Comparison of ENCODE assay signal across 17 cellular contexts in genomic region chr13:20387441-20387971, GRCh38.
DNase-seq lines count a peak whose midpoint lies in the region; ATAC-seq, FAIRE-seq and TF ChIP-seq lines count a peak whose summit lies in the region.
"Had no signal": no experiment of that assay in that cellular context is flagged by ENCODE, and none has a peak within 500 bp of the region (broad histone marks: within the 10 kb centered on the region; RNA-seq: fewer than 3 reads in every experiment).

No MANE protein-coding gene starts in this region.

- H3K4me1 ChIP-seq in adrenal gland (replicated peaks in 1 of 2) = no peaks in the 10 kb centered on the region
- H3K4me1 ChIP-seq: gastroesophageal sphincter, spleen had no signal

- no peaks in the 10 kb centered on the region for H3K9me3 Mint-ChIP-seq in T-helper 1 cell treated with Interleukin-12 subunit alpha and Interleukin-12 subunit beta and Interleukin-4 antibody, amounts not matched to agents 30 μg/mL and 1 μg/mL, for 36 hours
- no peaks in the 10 kb centered on the region for H3K9me3 Mint-ChIP-seq in osteocyte (ENCODE audit: unreplicated experiment)
- H3K9me3 Mint-ChIP-seq: naive thymus-derived CD8-positive, alpha-beta T cell had no signal

- FAIRE-seq in bronchial epithelial cell (lab: Jason Lieb, UNC) = peak; percentile 36

- no peak for ATAC-seq in HG03135 (IDR thresholded peaks at IDR 0.05; ENCODE audit: unreplicated experiment)
- ATAC-seq in HG02840 (IDR thresholded peaks at IDR 0.05; ENCODE audit: low FRiP score, unreplicated experiment) = no peak
- ATAC-seq: gastroesophageal sphincter; naive thymus-derived CD8-positive, alpha-beta T cell had no signal

- H3K4me3 Mint-ChIP-seq in T-helper 1 cell treated with Interleukin-12 subunit alpha and Interleukin-12 subunit beta and Interleukin-4 antibody, amounts not matched to agents 30 μg/mL and 1 μg/mL, for 36 hours = peak overlapping the region; percentile 10
- no peak overlapping the region for H3K4me3 Mint-ChIP-seq in osteocyte (ENCODE audit: unreplicated experiment)
- H3K4me3 Mint-ChIP-seq: activated naive CD8-positive, alpha-beta T cell; naive thymus-derived CD8-positive, alpha-beta T cell had no signal

- H3K27me3 Mint-ChIP-seq in T-helper 1 cell treated with Interleukin-12 subunit alpha and Interleukin-12 subunit beta and Interleukin-4 antibody, amounts not matched to agents 30 μg/mL and 1 μg/mL, for 36 hours (ENCODE audit: low read depth) = peaks cover 13% of the 10 kb centered on the region
- H3K27me3 Mint-ChIP-seq in osteocyte (ENCODE audit: unreplicated experiment) = peaks cover 20% of the 10 kb centered on the region
- H3K27me3 Mint-ChIP-seq: activated naive CD8-positive, alpha-beta T cell; naive thymus-derived CD8-positive, alpha-beta T cell had no signal

- H3K4me3 ChIP-seq in bronchial epithelial cell (ENCODE audit: low read depth, low read length) = no peak overlapping the region
- H3K4me3 ChIP-seq in adrenal gland = no peak overlapping the region
- H3K4me3 ChIP-seq: gastroesophageal sphincter, spleen had no signal

- H3K36me3 ChIP-seq in bronchial epithelial cell (ENCODE audit: control insufficient read depth, insufficient read depth, low read length) (no peaks in the 10 kb centered on the region), adrenal gland (replicated peaks in 1 of 2) (no peaks in the 10 kb centered on the region)
- H3K36me3 ChIP-seq: gastroesophageal sphincter, spleen had no signal

- intact Hi-C loops in adrenal gland (cut with DNase I) = no loop called here

- 53 to 67% (median 60%) methylated on average over 7 to 8 of the region's 8 CpGs for WGBS in adrenal gland, 4 donors

- H3K9me3 ChIP-seq in adrenal gland (replicated peaks in 1 of 3) = no peaks in the 10 kb centered on the region
- H3K9me3 ChIP-seq: gastroesophageal sphincter had no signal

- H3K27ac ChIP-seq in adrenal gland = no peak overlapping the region
- H3K27ac ChIP-seq: gastroesophageal sphincter, spleen had no signal

- DNase-seq in T-helper 1 cell (no peak), NCI-H226 (peak; percentile 39), bronchial epithelial cell (ENCODE audit: low read depth) (peak; percentile 99), osteocyte (ENCODE audit: extremely low spot score, unreplicated experiment) (peak; percentile 59), adrenal gland (no peak)
- DNase-seq: 8988T; COR-L47; dermis blood vessel endothelial cell; naive thymus-derived CD8-positive, alpha-beta T cell; NCI-H1105 treated with DMSO at 0.1 percent for 48 hours; NCI-H69; spleen had no signal

- TF ChIP-seq CTCF in bronchial epithelial cell (IDR thresholded peaks at IDR 0.05; ENCODE audit: insufficient read depth, low read length, severe bottlenecking) = no peak
- no peak for TF ChIP-seq CTCF in osteocyte (IDR thresholded peaks at IDR 0.05)
- no peak for TF ChIP-seq CTCF in adrenal gland (IDR thresholded peaks at IDR 0.05)

- peaks cover 15% of the 10 kb centered on the region for H3K4me1 Mint-ChIP-seq in T-helper 1 cell treated with Interleukin-12 subunit alpha and Interleukin-12 subunit beta and Interleukin-4 antibody, amounts not matched to agents 30 μg/mL and 1 μg/mL, for 36 hours (ENCODE audit: low read depth)
- peaks cover 6% of the 10 kb centered on the region for H3K4me1 Mint-ChIP-seq in osteocyte (ENCODE audit: unreplicated experiment)

- no peaks in the 10 kb centered on the region for H3K27me3 ChIP-seq in bronchial epithelial cell (ENCODE audit: control insufficient read depth, insufficient read depth, low read length)
- no peaks in the 10 kb centered on the region for H3K27me3 ChIP-seq in adrenal gland
- H3K27me3 ChIP-seq: gastroesophageal sphincter, spleen had no signal

- H3K27ac Mint-ChIP-seq in T-helper 1 cell treated with Interleukin-12 subunit alpha and Interleukin-12 subunit beta and Interleukin-4 antibody, amounts not matched to agents 30 μg/mL and 1 μg/mL, for 36 hours = peak overlapping the region; percentile 57
- no peak overlapping the region for H3K27ac Mint-ChIP-seq in osteocyte (ENCODE audit: unreplicated experiment)
- H3K27ac Mint-ChIP-seq: activated naive CD8-positive, alpha-beta T cell had no signal

- TF ChIP-seq POLR2A in adrenal gland (IDR thresholded peaks at IDR 0.05) = no peak

- no peaks in the 10 kb centered on the region for H3K36me3 Mint-ChIP-seq in T-helper 1 cell treated with Interleukin-12 subunit alpha and Interleukin-12 subunit beta and Interleukin-4 antibody, amounts not matched to agents 30 μg/mL and 1 μg/mL, for 36 hours (ENCODE audit: low read depth)
- H3K36me3 Mint-ChIP-seq in osteocyte (ENCODE audit: unreplicated experiment) = no peaks in the 10 kb centered on the region
- H3K36me3 Mint-ChIP-seq: activated naive CD8-positive, alpha-beta T cell; naive thymus-derived CD8-positive, alpha-beta T cell had no signal

Comparison
In these comparisons a context has a peak if more than half of its experiments do, and no peak if none do; other contexts are left out.
1. DNase-seq: peak in NCI-H226 (single experiment), bronchial epithelial cell (single experiment) and osteocyte (single experiment); none in T-helper 1 cell (0 of 5) and adrenal gland (0 of 7).